In genomic region chr4:1246901-1247810, GRCh38 we compare ENCODE assay signal across 1 cellular context.
TF ChIP-seq lines count a peak whose summit lies in the region.

No MANE protein-coding gene starts in this region.

TF ChIP-seq in HEK293, 187 proteins besides CTCF, POLR2A, EP300 and RAD21 (continued from another document):
- TF ChIP-seq ZBTB10 (tag by site-specific recombination; IDR thresholded peaks at IDR 0.05) (0 out of 2 replicates have a peak, but pooled peaks have one; percentile 10), EGR2 (tag by site-specific recombination; IDR thresholded peaks at IDR 0.05; ENCODE audit: low read depth) (peak; percentile 62), ZNF341 (tag by site-specific recombination; IDR thresholded peaks at IDR 0.05; ENCODE audit: low read depth) (0 out of 2 replicates have a peak, but pooled peaks have one; percentile 12), ZBTB26 (tag by site-specific recombination; optimal IDR thresholded peaks at IDR 0.05) (peak; percentile 43), SP2 (tag by site-specific recombination; IDR thresholded peaks at IDR 0.05) (no peak), ZIC2 (tag by site-specific recombination; IDR thresholded peaks at IDR 0.05) (peak; percentile 18; the same call in 1 of the 2 replicates), ZNF707 (tag by site-specific recombination; IDR thresholded peaks at IDR 0.05) (no peak), ZFHX2 (tag by site-specific recombination; conservative IDR thresholded peaks at IDR 0.05) (peak; percentile 67), ZNF513 (tag by site-specific recombination; IDR thresholded peaks at IDR 0.05) (no peak), HOXA7 (CRISPR knock-in tag; IDR thresholded peaks at IDR 0.05; ENCODE audit: borderline replicate concordance) (no peak), ZNF791 (tag by site-specific recombination; IDR thresholded peaks at IDR 0.05) (no peak), ZNF639 (tag by site-specific recombination; IDR thresholded peaks at IDR 0.05) (no peak), OSR2 (tag by site-specific recombination; IDR thresholded peaks at IDR 0.05) (no peak), RBAK (tag by site-specific recombination; IDR thresholded peaks at IDR 0.05) (no peak), ZBTB21 (tag by site-specific recombination; IDR thresholded peaks at IDR 0.05) (no peak), ZFP3 (tag by site-specific recombination; IDR thresholded peaks at IDR 0.05; ENCODE audit: low read depth) (0 out of 2 replicates have a peak, but pooled peaks have one; percentile 36), ZNF37A (tag by site-specific recombination; IDR thresholded peaks at IDR 0.05) (no peak)
TF ChIP-seq in HEK293: peak in this region for 8.
